ENCODE assay signal across 1 cellular context in the genomic region with DNA sequence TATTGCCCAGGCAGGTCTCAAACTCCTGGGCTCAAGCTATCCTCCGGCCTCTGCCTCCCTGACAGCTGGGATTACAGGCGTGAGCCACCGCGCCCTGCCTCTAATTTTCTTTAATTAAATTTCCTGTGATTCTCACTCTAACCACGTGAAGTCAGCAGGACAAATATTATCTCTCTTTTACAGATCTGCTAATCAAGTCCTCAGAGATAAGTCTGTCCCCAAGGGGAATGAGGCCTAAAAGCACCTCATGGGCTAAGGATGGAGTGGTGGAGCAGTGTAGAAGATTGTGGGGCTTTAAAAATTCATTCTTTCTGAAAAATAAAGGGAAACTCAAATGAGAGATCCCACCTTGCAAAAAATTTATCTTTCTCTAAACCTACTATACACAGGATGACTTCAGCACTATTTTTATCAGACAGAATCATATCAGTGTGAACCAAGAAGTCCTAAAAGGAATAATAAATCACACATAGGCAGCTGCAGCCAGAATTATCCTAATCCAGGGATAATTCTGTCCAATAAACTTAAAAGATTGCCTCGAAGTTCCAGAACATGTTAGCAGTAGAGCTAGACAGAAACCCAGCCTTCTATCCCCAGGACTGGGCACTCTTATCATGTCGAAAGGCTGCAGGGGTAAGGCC.
TF ChIP-seq lines count a peak whose summit lies in the region.

No MANE protein-coding gene starts in this region.

TF ChIP-seq in K562, 482 proteins besides CTCF, POLR2A, EP300 and RAD21 (continued from another document):
- TF ChIP-seq, protein P1, sequence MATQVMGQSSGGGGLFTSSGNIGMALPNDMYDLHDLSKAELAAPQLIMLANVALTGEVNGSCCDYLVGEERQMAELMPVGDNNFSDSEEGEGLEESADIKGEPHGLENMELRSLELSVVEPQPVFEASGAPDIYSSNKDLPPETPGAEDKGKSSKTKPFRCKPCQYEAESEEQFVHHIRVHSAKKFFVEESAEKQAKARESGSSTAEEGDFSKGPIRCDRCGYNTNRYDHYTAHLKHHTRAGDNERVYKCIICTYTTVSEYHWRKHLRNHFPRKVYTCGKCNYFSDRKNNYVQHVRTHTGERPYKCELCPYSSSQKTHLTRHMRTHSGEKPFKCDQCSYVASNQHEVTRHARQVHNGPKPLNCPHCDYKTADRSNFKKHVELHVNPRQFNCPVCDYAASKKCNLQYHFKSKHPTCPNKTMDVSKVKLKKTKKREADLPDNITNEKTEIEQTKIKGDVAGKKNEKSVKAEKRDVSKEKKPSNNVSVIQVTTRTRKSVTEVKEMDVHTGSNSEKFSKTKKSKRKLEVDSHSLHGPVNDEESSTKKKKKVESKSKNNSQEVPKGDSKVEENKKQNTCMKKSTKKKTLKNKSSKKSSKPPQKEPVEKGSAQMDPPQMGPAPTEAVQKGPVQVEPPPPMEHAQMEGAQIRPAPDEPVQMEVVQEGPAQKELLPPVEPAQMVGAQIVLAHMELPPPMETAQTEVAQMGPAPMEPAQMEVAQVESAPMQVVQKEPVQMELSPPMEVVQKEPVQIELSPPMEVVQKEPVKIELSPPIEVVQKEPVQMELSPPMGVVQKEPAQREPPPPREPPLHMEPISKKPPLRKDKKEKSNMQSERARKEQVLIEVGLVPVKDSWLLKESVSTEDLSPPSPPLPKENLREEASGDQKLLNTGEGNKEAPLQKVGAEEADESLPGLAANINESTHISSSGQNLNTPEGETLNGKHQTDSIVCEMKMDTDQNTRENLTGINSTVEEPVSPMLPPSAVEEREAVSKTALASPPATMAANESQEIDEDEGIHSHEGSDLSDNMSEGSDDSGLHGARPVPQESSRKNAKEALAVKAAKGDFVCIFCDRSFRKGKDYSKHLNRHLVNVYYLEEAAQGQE (CRISPR knock-in tag; IDR thresholded peaks at IDR 0.05; ENCODE audit: low read depth) = no peak
- TF ChIP-seq FOXP1 (CRISPR knock-in tag; IDR thresholded peaks at IDR 0.05) (no peak), SMAD4 (CRISPR knock-in tag; conservative IDR thresholded peaks at IDR 0.05) (no peak), HSF4 (CRISPR knock-in tag; IDR thresholded peaks at IDR 0.05; ENCODE audit: borderline replicate concordance) (no peak), CTBP1 (IDR thresholded peaks at IDR 0.05; ENCODE audit: borderline replicate concordance) (no peak), ZNF695 (CRISPR knock-in tag; IDR thresholded peaks at IDR 0.05) (no peak), ZNF121 (CRISPR knock-in tag; conservative IDR thresholded peaks at IDR 0.05) (peak; percentile 27; the same call in 1 of the 2 replicates), PURB (CRISPR knock-in tag; IDR thresholded peaks at IDR 0.05; ENCODE audit: low read depth) (no peak), SUPT5H (IDR thresholded peaks at IDR 0.05) (no peak), SETDB1 (IDR thresholded peaks at IDR 0.05; ENCODE audit: low read length) (no peak)
TF ChIP-seq in K562: peak in this region for 18.
